In genomic region chr3:50617096-50617791, GRCh38 we compare ENCODE assay signal across 1 cellular context.
TF ChIP-seq lines count a peak whose summit lies in the region.

Gene MAPKAPK3 (plus strand): TSS chr3:50617151. CDS start chr3:50617566, 415 bp downstream.

TF ChIP-seq in K562, 482 proteins besides CTCF, POLR2A, EP300 and RAD21 (continues in another document):
- no peak for TF ChIP-seq GATAD2B (IDR thresholded peaks at IDR 0.05; ENCODE audit: borderline replicate concordance)
- TF ChIP-seq PURB (CRISPR knock-in tag; IDR thresholded peaks at IDR 0.05; ENCODE audit: low read depth) = no peak
- peak; percentile 74 for TF ChIP-seq RBFOX2 (IDR thresholded peaks at IDR 0.05; ENCODE audit: low read depth, low read length)
- peak; percentile 47 for TF ChIP-seq MAX (CRISPR knock-in tag; IDR thresholded peaks at IDR 0.05)
- 0 out of 2 replicates have a peak, but pooled peaks have one; percentile 29 for TF ChIP-seq ZNF766 (CRISPR knock-in tag; conservative IDR thresholded peaks at IDR 0.05)
- no peak for TF ChIP-seq CREB1 (IDR thresholded peaks at IDR 0.05)
- peak; percentile 3; the same call in 1 of the 2 replicates for TF ChIP-seq CREB1 (CRISPR knock-in tag; IDR thresholded peaks at IDR 0.05)
- no peak for TF ChIP-seq SOX6 (IDR thresholded peaks at IDR 0.05)
- peak; percentile 78 for TF ChIP-seq POLR2G (IDR thresholded peaks at IDR 0.05; ENCODE audit: low read depth, low read length)
- peak; percentile 35 for TF ChIP-seq TFE3 (CRISPR knock-in tag; IDR thresholded peaks at IDR 0.05)
- TF ChIP-seq VEZF1 (CRISPR knock-in tag; IDR thresholded peaks at IDR 0.05) = peak; percentile 100
- TF ChIP-seq REST (CRISPR knock-in tag; IDR thresholded peaks at IDR 0.05; ENCODE audit: low read depth) = no peak
- no peak for TF ChIP-seq ZNF407 (IDR thresholded peaks at IDR 0.05; ENCODE audit: low read depth)
- peak; percentile 58; the same call in 1 of the 2 replicates for TF ChIP-seq CXXC5 (CRISPR knock-in tag; IDR thresholded peaks at IDR 0.05)
- TF ChIP-seq TSC22D4 (tag; IDR thresholded peaks at IDR 0.05) = no peak
- TF ChIP-seq L3MBTL2 (IDR thresholded peaks at IDR 0.05) = peak; percentile 40; the same call in 1 of the 2 replicates
- peak in 1 of 2 experiments; percentile 77; a peak in 2 of 4 replicates for TF ChIP-seq MAZ (CRISPR knock-in tag; conservative IDR thresholded peaks at IDR 0.05 in 1 of 2, IDR thresholded peaks at IDR 0.05 in 1 of 2)
- TF ChIP-seq USF1 (CRISPR knock-in tag; IDR thresholded peaks at IDR 0.05) = peak; percentile 60
- TF ChIP-seq ZBTB7A (IDR thresholded peaks at IDR 0.05; ENCODE audit: borderline replicate concordance, control insufficient read depth, low read depth, low read length) = peak; percentile 48; the same call in 1 of the 2 replicates
- 0 out of 2 replicates have a peak, but pooled peaks have one; percentile 30 for TF ChIP-seq BHLHE40 (IDR thresholded peaks at IDR 0.05; ENCODE audit: low read length)
- TF ChIP-seq MGA (IDR thresholded peaks at IDR 0.05) = peak; percentile 48; the same call in 1 of the 2 replicates
- no peak for TF ChIP-seq IRF2 (CRISPR knock-in tag; IDR thresholded peaks at IDR 0.05)
- TF ChIP-seq PCBP1 (IDR thresholded peaks at IDR 0.05; ENCODE audit: low read depth, low read length, poor library complexity, severe bottlenecking) = peak; percentile 94
- no peak for TF ChIP-seq ZNF668 (CRISPR knock-in tag; IDR thresholded peaks at IDR 0.05)
